ENCODE assay signal across 8 cellular contexts in the genomic region with DNA sequence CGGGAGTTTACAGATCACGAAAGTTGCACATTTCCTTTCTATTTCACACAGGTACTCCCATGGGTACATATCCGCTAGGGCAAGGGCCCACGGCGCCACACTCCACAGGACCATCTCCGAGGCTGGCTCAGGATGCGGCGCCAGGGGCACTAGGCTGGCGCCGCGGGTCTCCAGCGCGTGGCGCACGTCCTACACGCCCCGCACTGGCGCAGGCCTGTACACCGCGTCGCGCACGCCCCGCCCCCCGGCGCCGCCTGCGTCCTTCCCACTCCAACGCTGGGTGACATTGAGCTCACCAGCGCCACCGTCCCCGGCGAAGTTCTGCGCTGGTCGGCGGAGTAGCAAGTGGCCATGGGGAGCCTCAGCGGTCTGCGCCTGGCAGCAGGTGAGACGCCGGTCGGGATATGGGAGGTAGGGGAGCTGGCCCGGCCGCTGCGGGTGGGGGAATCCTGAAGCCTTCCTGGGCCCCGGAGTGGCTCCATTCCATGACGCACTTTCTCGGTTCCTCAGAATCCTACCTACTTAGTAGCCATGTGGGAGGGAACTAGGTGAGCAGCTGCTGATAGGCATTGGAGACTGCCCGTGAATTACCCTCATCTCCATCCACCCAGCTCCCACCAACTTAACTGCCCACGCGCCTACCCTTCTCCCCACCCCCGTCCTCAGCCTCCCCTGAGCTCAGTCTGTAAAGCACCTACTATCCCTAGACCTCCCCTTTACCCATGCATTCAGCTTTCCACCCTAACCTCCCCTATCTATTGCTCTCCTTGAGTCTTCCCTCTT. TPM values are rescaled to one million over a fixed set of nuclear protein-coding genes. Genes with fewer than 3 reads are reported as not detected.
DNase-seq lines count a peak whose midpoint lies in the region; ATAC-seq, FAIRE-seq and TF ChIP-seq lines count a peak whose summit lies in the region.

A gene with protein sequence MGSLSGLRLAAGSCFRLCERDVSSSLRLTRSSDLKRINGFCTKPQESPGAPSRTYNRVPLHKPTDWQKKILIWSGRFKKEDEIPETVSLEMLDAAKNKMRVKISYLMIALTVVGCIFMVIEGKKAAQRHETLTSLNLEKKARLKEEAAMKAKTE (plus strand): TSS at position 268 of the 783 bp plus-strand sequence. CDS start 84 bp downstream, at position 352.

- TF ChIP-seq CTCF in WI38 (IDR thresholded peaks at IDR 0.05; ENCODE audit: low read depth, low read length) (peak; percentile 45), bronchial epithelial cell (IDR thresholded peaks at IDR 0.05; ENCODE audit: insufficient read depth, low read length, severe bottlenecking) (peak; percentile 67)

- no peaks in the 10 kb centered on the region for H3K9me3 Mint-ChIP-seq in immature natural killer cell

- peak within 1 kb of the TSS; percentile 90 to 97 (median 94) for H3K4me3 Mint-ChIP-seq in immature natural killer cell

- H3K4me1 Mint-ChIP-seq in immature natural killer cell: peaks cover 25 to 42% of the 10 kb centered on the region in 2 donors

- no peaks in the 10 kb centered on the region for H3K27me3 ChIP-seq in bronchial epithelial cell (ENCODE audit: control insufficient read depth, insufficient read depth, low read length)

- ATAC-seq in GM18907 (IDR thresholded peaks at IDR 0.05; ENCODE audit: unreplicated experiment) (peak; percentile 93), HG03159 (IDR thresholded peaks at IDR 0.05; ENCODE audit: unreplicated experiment) (peak; percentile 94)

- peak; percentile 93 for DNase-seq in AG08395 (ENCODE audit: low spot score)
- DNase-seq in NCI-H2227 (lab: John Stamatoyannopoulos, UW; ENCODE audit: unreplicated experiment): peak; percentile 93
- peak; percentile 80 for DNase-seq in bronchial epithelial cell (ENCODE audit: low read depth)
- DNase-seq in immature natural killer cell: peak; percentile 91 to 92 (median 91)
- DNase-seq in stimulated activated CD4-positive, alpha-beta T cell treated with anti-CD3 and anti-CD28 coated beads, Interleukin-12 subunit alpha, Interleukin-12 subunit beta, amount 100 ng/mL, for 24 hours (ENCODE audit: low read depth in 2 of 2): peak; percentile 82 to 90

- H3K36me3 Mint-ChIP-seq in immature natural killer cell: peaks cover 0 to 8% (median 4%) of the 10 kb centered on the region in 3 donors

- peaks cover 0 to 3% (median 0%) of the 10 kb centered on the region in 3 donors for H3K27me3 Mint-ChIP-seq in immature natural killer cell (ENCODE audit: low read depth in 3 of 3)

- H3K36me3 ChIP-seq in bronchial epithelial cell (ENCODE audit: control insufficient read depth, insufficient read depth, low read length): peaks cover 2% of the 10 kb centered on the region

- peak within 1 kb of the TSS; percentile 77 to 96 (median 93) for H3K27ac Mint-ChIP-seq in immature natural killer cell

- H3K4me3 ChIP-seq in WI38 (ENCODE audit: low read depth, low read length) (peak within 1 kb of the TSS; percentile 96), bronchial epithelial cell (ENCODE audit: low read depth, low read length) (peak within 1 kb of the TSS; percentile 62)

- FAIRE-seq in bronchial epithelial cell (lab: Jason Lieb, UNC): no peak

RNA-seq across cellular contexts. Expression of the gene that starts here (rescaled TPM):
- total RNA-seq in bronchial epithelial cell: 14.7 and 37.0 TPM in 2 replicates
- polyA plus RNA-seq in immature natural killer cell: 10 to 100 TPM; 49.0 to 65.6 (median 63.9) TPM

Comparison
In these comparisons a context has a peak if more than half of its experiments do, and no peak if none do; other contexts are left out.
1. Peak in every context shown above with its lines: DNase-seq, ATAC-seq and H3K4me3 ChIP-seq.